1 cellular context compared by ENCODE assay signal in genomic region chr5:150313921-150314716, GRCh38.
TF ChIP-seq lines count a peak whose summit lies in the region.

No MANE protein-coding gene starts in this region.

TF ChIP-seq in HEK293, 187 proteins besides CTCF, POLR2A, EP300 and RAD21 (continued from another document):
- peak; percentile 84 for TF ChIP-seq ZNF449 (tag by site-specific recombination; IDR thresholded peaks at IDR 0.05)
